In the genomic region with DNA sequence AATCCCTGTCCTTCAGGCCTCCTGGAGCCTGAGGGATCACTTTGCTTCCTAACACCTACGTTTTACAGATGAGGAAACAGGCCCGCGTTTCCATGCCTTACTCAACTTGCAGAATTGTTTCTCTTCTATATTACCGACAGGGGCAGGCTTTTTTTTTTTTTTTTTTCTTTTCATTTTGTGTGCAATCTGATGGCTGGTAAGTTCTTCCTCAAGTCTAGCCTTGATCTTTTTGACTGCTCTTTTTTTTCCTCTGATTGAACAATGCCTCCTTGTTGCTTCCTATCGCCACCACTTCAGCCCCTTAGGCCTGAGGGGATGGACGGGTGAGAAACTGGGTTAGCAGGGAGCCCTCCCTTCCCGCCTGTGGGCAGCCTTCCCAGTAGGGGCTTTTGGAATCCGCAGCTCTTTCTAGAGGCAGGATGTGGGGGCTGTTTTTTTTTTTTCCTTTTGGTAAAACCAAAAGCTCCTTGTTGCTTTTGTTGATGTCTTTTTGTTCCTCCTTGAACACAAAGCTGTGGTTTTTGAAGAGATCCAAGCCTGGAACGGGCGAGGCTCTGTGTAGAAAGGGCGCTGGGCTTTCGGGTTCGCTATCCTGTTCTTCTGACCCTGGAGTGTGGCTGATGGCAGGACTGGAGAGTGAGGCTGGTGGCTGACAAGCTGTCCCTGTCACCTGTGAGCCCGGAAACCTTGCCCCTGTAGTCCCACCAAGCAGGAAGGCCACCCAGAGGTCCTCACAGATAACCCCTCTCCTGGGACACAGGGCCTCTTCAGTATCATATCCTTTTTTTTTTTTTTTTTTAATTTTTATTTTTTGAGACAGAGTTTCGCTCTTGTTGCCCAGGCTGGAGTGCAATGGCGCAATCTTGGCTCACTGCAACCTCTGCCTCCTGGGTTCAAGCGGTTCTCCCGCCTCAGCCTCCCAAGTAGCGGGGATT, we compare ENCODE assay signal across 8 cellular contexts. TPM values are rescaled to one million over a fixed set of nuclear protein-coding genes. Genes with fewer than 3 reads are reported as not detected.
DNase-seq lines count a peak whose midpoint lies in the region; ATAC-seq, FAIRE-seq and TF ChIP-seq lines count a peak whose summit lies in the region.

No MANE protein-coding gene starts in this region.

- H4K20me1 ChIP-seq in H1 (replicated peaks in 1 of 2; ENCODE audit: control insufficient read depth in 1 of 2, insufficient read depth in 2 of 2, low read length in 2 of 2) = peaks cover 7 to 8% of the 10 kb centered on the region in 2 experiments

- H2BK15ac ChIP-seq in H1 (ENCODE audit: low read length) = peak overlapping the region; percentile 50; the same call in 1 of the 2 replicates

- no peak for TF ChIP-seq POLR2A in H1 (IDR thresholded peaks at IDR 0.05; ENCODE audit: control extremely low read depth in 1 of 2, low read depth in 2 of 2, low read length in 2 of 2)

- H2AFZ ChIP-seq in H1 (ENCODE audit: low read length) = no peak overlapping the region

- peak overlapping the region in 1 of 4 experiments; percentile 58; a peak in 1 of 7 replicates for H3K9ac ChIP-seq in H1 (replicated peaks in 1 of 4; ENCODE audit: extremely low read depth in 1 of 4, low read depth in 3 of 4, low read length in 3 of 4)

- H2BK5ac ChIP-seq in H1 (ENCODE audit: low read depth, low read length) = peak overlapping the region; percentile 84; the same call in 1 of the 2 replicates

- H3K79me1 ChIP-seq in H1 (ENCODE audit: low read depth, low read length) = peaks cover 21% of the 10 kb centered on the region

- H3K4me1 ChIP-seq in CD8-positive, alpha-beta T cell (ENCODE audit: insufficient read depth, low read length) = peaks cover 97% of the 10 kb centered on the region
- H3K4me1 ChIP-seq in RWPE2 (ENCODE audit: insufficient read depth, poor library complexity, severe bottlenecking) (peaks cover 31% of the 10 kb centered on the region), H1 (replicated peaks in 1 of 4; ENCODE audit: control insufficient read depth in 3 of 4, insufficient read depth in 4 of 4, low read length in 3 of 4) (peaks cover 23 to 40% (median 36%) of the 10 kb centered on the region in 4 experiments)

- H3K4me2 ChIP-seq in H1 (ENCODE audit: insufficient read depth in 1 of 2, low read depth in 2 of 2, low read length in 2 of 2) = peak overlapping the region; percentile 28

- no peaks in the 10 kb centered on the region for H3K27me3 ChIP-seq in CD8-positive, alpha-beta T cell (ENCODE audit: insufficient read depth, low read length)
- no peaks in the 10 kb centered on the region for H3K27me3 ChIP-seq in RWPE2 (ENCODE audit: insufficient read depth, poor library complexity, severe bottlenecking)
- H3K27me3 ChIP-seq in H1 (replicated peaks in 1 of 4; ENCODE audit: control insufficient read depth in 3 of 4, extremely low read depth in 1 of 4, insufficient read depth in 3 of 4, low read length in 3 of 4) = no peaks in the 10 kb centered on the region

- H4K5ac ChIP-seq in H1 (ENCODE audit: insufficient read length, low read depth, low read length) = peak overlapping the region; percentile 27

- intact Hi-C loops in CD8-positive, alpha-beta T cell (cut with DNase I, micrococcal nuclease) = loop anchor here in 1 of 2 experiments (2.0 kb wide), 1 partner anchor 15 kb away; no protein-coding TSS in a partner anchor

- CTCF ChIA-PET in CD8-positive, alpha-beta T cell (lab: Charles Lee) = interaction anchor here (1.5 to 2.1 kb wide), 2 partner anchors 11 to 14 kb away, joined by 6 to 8 read pairs; no protein-coding TSS in a partner anchor
- CTCF ChIA-PET in H1 (lab: Charles Lee; ENCODE audit: partially characterized antibody) = interaction anchor here (0.6 to 4.4 kb wide), 6 partner anchors 8 to 311 kb away, joined by 3 to 26 read pairs (median 6); partner anchors contain the start of genes LASP1NB and RPL23

- peak overlapping the region; percentile 76 for H3K4me3 Mint-ChIP-seq in CD8-positive, alpha-beta T cell
- peak overlapping the region; percentile 61 for H3K4me3 Mint-ChIP-seq in natural killer cell treated with Interleukin-12 subunit alpha and Interleukin-12 subunit beta and Interleukin-15 and Interleukin-18, amount 100 ng/mL, for 72 hours

- H3K4me3 ChIP-seq in CD8-positive, alpha-beta T cell (ENCODE audit: low read depth, low read length) = peak overlapping the region; percentile 8
- H3K4me3 ChIP-seq in RWPE2 (ENCODE audit: severe bottlenecking) (no peak overlapping the region), H1 (ENCODE audit: extremely low read depth in 1 of 4, insufficient read depth in 2 of 4, low read depth in 3 of 4, low read length in 4 of 4) (peak overlapping the region in 1 of 4 experiments; percentile 10; a peak in 2 of 8 replicates)

- FAIRE-seq in H1 (lab: Jason Lieb, UNC) = no peak

- no peaks in the 10 kb centered on the region for H3K9me3 ChIP-seq in CD8-positive, alpha-beta T cell (ENCODE audit: low read length)
- H3K9me3 ChIP-seq in RWPE2 (ENCODE audit: severe bottlenecking) (no peaks in the 10 kb centered on the region), H1 (ENCODE audit: insufficient read depth in 2 of 2, low read depth in 1 of 2, low read length in 1 of 2) (no peaks in the 10 kb centered on the region)

- peak; percentile 6 for ATAC-seq in CD8-positive, alpha-beta T cell
- ATAC-seq in RWPE2 (ENCODE audit: low read depth) = no peak
- peak in 1 of 2 donors; percentile 56 for ATAC-seq in natural killer cell treated with Interleukin-12 subunit alpha and Interleukin-12 subunit beta and Interleukin-15 and Interleukin-18, amount 100 ng/mL, for 72 hours

- H3K4ac ChIP-seq in H1 (replicated peaks; ENCODE audit: insufficient read length, low read depth, low read length) = no peak overlapping the region

- H3K9me3 Mint-ChIP-seq in CD8-positive, alpha-beta T cell = no peaks in the 10 kb centered on the region
- H3K9me3 Mint-ChIP-seq in natural killer cell treated with Interleukin-12 subunit alpha and Interleukin-12 subunit beta and Interleukin-15 and Interleukin-18, amount 100 ng/mL, for 72 hours = no peaks in the 10 kb centered on the region

- no peak for TF ChIP-seq EP300 in H1 (IDR thresholded peaks at IDR 0.05; ENCODE audit: borderline replicate concordance in 1 of 2, low read depth in 2 of 2, low read length in 2 of 2)

- DNase-seq in CD8-positive, alpha-beta T cell = no peak
- no peak for DNase-seq in RWPE2 (ENCODE audit: low spot score)
- DNase-seq in H1 (ENCODE audit: low read depth in 1 of 2, low spot score in 2 of 2) = peak in 1 of 2 experiments; percentile 50
- no peak for DNase-seq in natural killer cell treated with Interleukin-12 subunit alpha and Interleukin-12 subunit beta and Interleukin-15 and Interleukin-18, amount 100 ng/mL, for 72 hours (ENCODE audit: low spot score)
- DNase-seq in KG1 (lab: John Stamatoyannopoulos, UW) = no peak
- DNase-seq in NCI-H1105 (lab: John Stamatoyannopoulos, UW) = no peak
- DNase-seq in cortex of kidney (lab: John Stamatoyannopoulos, UW) = no peak
- no peak for DNase-seq in NCI-H69 (lab: John Stamatoyannopoulos, UW)

- peaks cover 2% of the 10 kb centered on the region; the same call in 1 of the 2 replicates for H3K23me2 ChIP-seq in H1 (ENCODE audit: low read depth, low read length)

- WGBS in H1 (ENCODE audit: extremely low coverage in 1 of 2, insufficient coverage in 1 of 2, insufficient read length in 1 of 2, insufficient replicate concordance in 2 of 2, low coverage in 1 of 2, low lambda C conversion rate in 2 of 2, missing lambda C conversion rate in 1 of 2), 2 experiments = 73% methylated on average over 18 of the region's 19 CpGs; no CpG with 5 or more reads in 1 of the 2 experiments

- peak overlapping the region; percentile 77; the same call in 1 of the 2 replicates for H2BK12ac ChIP-seq in H1 (ENCODE audit: low read depth, low read length)

- POLR2A ChIA-PET in CD8-positive, alpha-beta T cell (lab: Charles Lee) = interaction anchor here (0.7 to 2.4 kb wide), 8 partner anchors 9 to 269 kb away, joined by 3 to 13 read pairs (median 4); partner anchors contain the start of gene LASP1
- POLR2A ChIA-PET in H1 (lab: Charles Lee; ENCODE audit: partially characterized antibody) = interaction anchor here (0.6 to 24.3 kb wide), 4 partner anchors 13 to 196 kb away, joined by 3 to 468 read pairs (median 74); partner anchors contain the start of genes LASP1 and RPL23

- no peak for TF ChIP-seq CTCF in CD8-positive, alpha-beta T cell (IDR thresholded peaks at IDR 0.05)
- no peak for TF ChIP-seq CTCF in RWPE2 (IDR thresholded peaks at IDR 0.05; ENCODE audit: poor library complexity, severe bottlenecking)
- no peak for TF ChIP-seq CTCF in H1 (IDR thresholded peaks at IDR 0.05; ENCODE audit: control extremely low read depth in 1 of 3, insufficient read depth in 1 of 3, low read depth in 1 of 3, low read length in 3 of 3)

- peak overlapping the region; percentile 71 for H3K18ac ChIP-seq in H1 (ENCODE audit: extremely low read depth, low read length)

- peak overlapping the region; percentile 33 for H3K27ac ChIP-seq in CD8-positive, alpha-beta T cell (ENCODE audit: low read depth, low read length)
- peak overlapping the region; percentile 98 for H3K27ac ChIP-seq in RWPE2 (ENCODE audit: poor library complexity, severe bottlenecking)
- H3K27ac ChIP-seq in H1 (ENCODE audit: low read depth, low read length) = peak overlapping the region; percentile 53; the same call in 1 of the 2 replicates

- peaks cover 90% of the 10 kb centered on the region for H3K4me1 Mint-ChIP-seq in CD8-positive, alpha-beta T cell (ENCODE audit: low read depth)
- H3K4me1 Mint-ChIP-seq in natural killer cell treated with Interleukin-12 subunit alpha and Interleukin-12 subunit beta and Interleukin-15 and Interleukin-18, amount 100 ng/mL, for 72 hours (ENCODE audit: low read depth in 2 of 2) = peaks cover 68 to 72% of the 10 kb centered on the region in 2 donors

- no peaks in the 10 kb centered on the region for H3K27me3 Mint-ChIP-seq in CD8-positive, alpha-beta T cell (ENCODE audit: low read depth)
- H3K27me3 Mint-ChIP-seq in natural killer cell treated with Interleukin-12 subunit alpha and Interleukin-12 subunit beta and Interleukin-15 and Interleukin-18, amount 100 ng/mL, for 72 hours = no peaks in the 10 kb centered on the region

- peak overlapping the region; percentile 7; the same call in 1 of the 2 replicates for H4K8ac ChIP-seq in H1 (ENCODE audit: extremely low read depth, insufficient read depth, low read length)

- H2AK5ac ChIP-seq in H1 (ENCODE audit: low read depth, low read length) = peak overlapping the region; percentile 95; the same call in 1 of the 2 replicates

- H2BK20ac ChIP-seq in H1 (ENCODE audit: low read length) = 0 out of 2 replicates have a peak overlapping the region, but pooled peaks have one; percentile 44

- no peak for TF ChIP-seq RAD21 in H1 (IDR thresholded peaks at IDR 0.05 in 1 of 2, conservative IDR thresholded peaks at IDR 0.05 in 1 of 2; ENCODE audit: low read depth in 2 of 2, low read length in 2 of 2)

- H3K23ac ChIP-seq in H1 (ENCODE audit: insufficient read length) = no peak overlapping the region

- peaks cover 6 to 74% of the 10 kb centered on the region in 2 experiments; a peak in 3 of 4 replicates for H3K79me2 ChIP-seq in H1 (ENCODE audit: control insufficient read depth in 1 of 2, insufficient read depth in 2 of 2, low read length in 2 of 2)

- no peak overlapping the region for H3K14ac ChIP-seq in H1 (ENCODE audit: insufficient read length)

- H4K91ac ChIP-seq in H1 (replicated peaks; ENCODE audit: insufficient read length, low read length) = peak overlapping the region; percentile 86

- no peak overlapping the region for H3K56ac ChIP-seq in H1 (replicated peaks; ENCODE audit: insufficient read length, low read depth, low read length)

- peaks cover 75% of the 10 kb centered on the region for H3K36me3 Mint-ChIP-seq in CD8-positive, alpha-beta T cell
- peaks cover 15% of the 10 kb centered on the region for H3K36me3 Mint-ChIP-seq in natural killer cell treated with Interleukin-12 subunit alpha and Interleukin-12 subunit beta and Interleukin-15 and Interleukin-18, amount 100 ng/mL, for 72 hours

- H3K27ac Mint-ChIP-seq in CD8-positive, alpha-beta T cell = peak overlapping the region; percentile 93
- peak overlapping the region; percentile 91 to 95 for H3K27ac Mint-ChIP-seq in natural killer cell treated with Interleukin-12 subunit alpha and Interleukin-12 subunit beta and Interleukin-15 and Interleukin-18, amount 100 ng/mL, for 72 hours

- peaks cover 21% of the 10 kb centered on the region for H3K36me3 ChIP-seq in CD8-positive, alpha-beta T cell (ENCODE audit: insufficient read depth, low read length)
- peaks cover 77% of the 10 kb centered on the region for H3K36me3 ChIP-seq in RWPE2 (ENCODE audit: low read depth)
- peaks cover 0 to 4% (median 1%) of the 10 kb centered on the region in 4 experiments; a peak in 5 of 8 replicates for H3K36me3 ChIP-seq in H1 (ENCODE audit: control insufficient read depth in 2 of 4, insufficient read depth in 4 of 4, low read length in 3 of 4)

- peak overlapping the region; percentile 36 for H2BK120ac ChIP-seq in H1 (replicated peaks; ENCODE audit: low read depth, low read length)

RNA-seq across cellular contexts. Expression of gene LASP1, which starts 14.0 kb away (rescaled TPM):
- 10 to 100 TPM; 51.6 to 57.1 TPM for total RNA-seq in CD8-positive, alpha-beta T cell
- total RNA-seq in H1 (2021; fragmentation: NEBNext Ultra II Directional; extraction: Animal tissue kit (Norgen Biotek cat#: 25700)) = 170 and 180 TPM in 2 replicates
- 114 and 182 TPM in 2 replicates for polyA plus RNA-seq in H1 (2011; rRNA removed)
- polyA plus RNA-seq in H1 (2011; cell fraction: cytosol; rRNA removed) = 97.6 TPM
- polyA plus RNA-seq in H1 (2011; cell fraction: nucleus; rRNA removed) = 95.0 TPM
- polyA plus RNA-seq in H1 (2012, experiment 1 of 2) = 127 to 134 TPM (median 129 TPM) in 4 replicates
- polyA plus RNA-seq in H1 (2012, experiment 2 of 2) = 154 TPM
- polyA plus RNA-seq in H1 (2013, experiment 1 of 2) = 98.7 TPM
- polyA plus RNA-seq in H1 (2013, experiment 2 of 2) = 97.2 TPM
- polyA minus RNA-seq in H1 (2011; rRNA and poly(A)+ RNA removed) = 95.4 and 104 TPM in 2 replicates
- polyA minus RNA-seq in H1 (2011; cell fraction: cytosol; rRNA and poly(A)+ RNA removed) = 106 TPM
- 55.4 TPM for polyA minus RNA-seq in H1 (2011; cell fraction: nucleus; rRNA and poly(A)+ RNA removed)
- 100 to 1,000 TPM; 214 to 390 TPM for total RNA-seq in natural killer cell treated with Interleukin-12 subunit alpha and Interleukin-12 subunit beta and Interleukin-15 and Interleukin-18, amount 100 ng/mL, for 72 hours

RNA-seq across cellular contexts. Expression of gene RPL23, which starts 30.3 kb away (rescaled TPM):
- total RNA-seq in CD8-positive, alpha-beta T cell = 1,000 to 10,000 TPM; 2,036 to 2,052 TPM
- 2,091 and 2,148 TPM in 2 replicates for total RNA-seq in H1 (2021; fragmentation: NEBNext Ultra II Directional; extraction: Animal tissue kit (Norgen Biotek cat#: 25700))
- polyA plus RNA-seq in H1 (2011; rRNA removed) = 1,486 and 2,502 TPM in 2 replicates
- 3,173 TPM for polyA plus RNA-seq in H1 (2011; cell fraction: cytosol; rRNA removed)
- 510 TPM for polyA plus RNA-seq in H1 (2011; cell fraction: nucleus; rRNA removed)
- 2,897 to 3,886 TPM (median 3,522 TPM) in 4 replicates for polyA plus RNA-seq in H1 (2012, experiment 1 of 2)
- polyA plus RNA-seq in H1 (2012, experiment 2 of 2) = 3,306 TPM
- 4,125 TPM for polyA plus RNA-seq in H1 (2013, experiment 1 of 2)
- polyA plus RNA-seq in H1 (2013, experiment 2 of 2) = 4,130 TPM
- 442 and 458 TPM in 2 replicates for polyA minus RNA-seq in H1 (2011; rRNA and poly(A)+ RNA removed)
- polyA minus RNA-seq in H1 (2011; cell fraction: cytosol; rRNA and poly(A)+ RNA removed) = 903 TPM
- 264 TPM for polyA minus RNA-seq in H1 (2011; cell fraction: nucleus; rRNA and poly(A)+ RNA removed)
- total RNA-seq in natural killer cell treated with Interleukin-12 subunit alpha and Interleukin-12 subunit beta and Interleukin-15 and Interleukin-18, amount 100 ng/mL, for 72 hours = 1,000 to 10,000 TPM; 1,120 to 1,259 TPM

RNA-seq across cellular contexts. Expression of gene CWC25, which starts 58.7 kb away (rescaled TPM):
- total RNA-seq in CD8-positive, alpha-beta T cell = 10 to 100 TPM; 80.3 to 87.5 TPM
- total RNA-seq in H1 (2021; fragmentation: NEBNext Ultra II Directional; extraction: Animal tissue kit (Norgen Biotek cat#: 25700)) = 13.1 and 15.8 TPM in 2 replicates
- 9.2 and 11.1 TPM in 2 replicates for polyA plus RNA-seq in H1 (2011; rRNA removed)
- polyA plus RNA-seq in H1 (2011; cell fraction: cytosol; rRNA removed) = 16.5 TPM
- 29.5 TPM for polyA plus RNA-seq in H1 (2011; cell fraction: nucleus; rRNA removed)
- 15.6 to 19.5 TPM (median 16.8 TPM) in 4 replicates for polyA plus RNA-seq in H1 (2012, experiment 1 of 2)
- 3.2 TPM for polyA plus RNA-seq in H1 (2012, experiment 2 of 2)
- polyA plus RNA-seq in H1 (2013, experiment 1 of 2) = 18.2 TPM
- 15.4 TPM for polyA plus RNA-seq in H1 (2013, experiment 2 of 2)
- polyA minus RNA-seq in H1 (2011; rRNA and poly(A)+ RNA removed) = 5.4 and 9.1 TPM in 2 replicates
- 6.9 TPM for polyA minus RNA-seq in H1 (2011; cell fraction: cytosol; rRNA and poly(A)+ RNA removed)
- 13.2 TPM for polyA minus RNA-seq in H1 (2011; cell fraction: nucleus; rRNA and poly(A)+ RNA removed)
- 10 to 100 TPM; 36.8 to 39.3 TPM for total RNA-seq in natural killer cell treated with Interleukin-12 subunit alpha and Interleukin-12 subunit beta and Interleukin-15 and Interleukin-18, amount 100 ng/mL, for 72 hours

Comparison
In these comparisons a context has a peak if more than half of its experiments do, and no peak if none do; other contexts are left out.
1. H3K27ac ChIP-seq: peak in every context shown above with its lines; median percentile 98 in RWPE2; 53 in H1; 33 in CD8-positive, alpha-beta T cell.